Comparison of ENCODE assay signal across 13 cellular contexts in the genomic region with DNA sequence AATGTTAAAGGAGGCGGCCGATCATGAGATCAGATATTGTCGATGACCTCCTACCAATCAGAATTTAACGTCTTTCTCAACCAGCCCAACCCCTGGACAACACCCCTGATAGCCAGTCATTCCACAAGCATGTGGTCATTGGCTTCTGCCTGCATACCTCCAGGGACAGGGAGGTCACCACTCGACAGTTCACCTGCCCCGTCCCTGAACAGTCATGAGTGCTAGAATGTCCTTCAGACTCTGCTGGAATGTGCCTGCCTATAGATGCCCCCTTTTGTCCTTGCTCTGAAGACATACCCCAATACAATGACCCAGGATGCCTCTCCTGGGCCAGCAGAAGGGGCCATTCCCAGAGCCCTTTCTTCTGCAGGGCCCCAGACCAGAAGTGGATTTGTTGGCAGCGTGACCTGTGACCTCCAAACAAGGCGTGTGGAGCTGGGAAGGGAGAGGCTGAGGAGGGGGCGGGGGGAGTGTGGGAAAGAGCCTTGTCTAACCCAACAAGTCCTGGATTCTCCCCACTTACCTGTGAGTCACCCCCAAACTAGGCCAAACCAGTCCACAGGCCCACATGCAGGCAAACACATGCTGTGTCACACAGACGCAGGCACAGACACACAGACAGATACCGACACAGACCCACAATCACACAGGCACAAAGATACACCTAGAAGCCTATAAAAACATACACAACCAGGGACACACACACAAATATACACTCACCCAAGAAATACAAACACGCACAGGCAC. TPM values are rescaled to one million over a fixed set of nuclear protein-coding genes. Genes with fewer than 3 reads are reported as not detected.
DNase-seq lines count a peak whose midpoint lies in the region; ATAC-seq and TF ChIP-seq lines count a peak whose summit lies in the region.
"Had no signal": no experiment of that assay in that cellular context is flagged by ENCODE, and none has a peak within 500 bp of the region (broad histone marks: within the 10 kb centered on the region; RNA-seq: fewer than 3 reads in every experiment).

No MANE protein-coding gene starts in this region.

- H3K4me1 Mint-ChIP-seq in activated T-helper 17 cell treated with anti-CD3 and anti-CD28 coated beads, Interleukin-2, amount 50 U/mL, for 72 hours, result no peaks in the 10 kb centered on the region

- H3K4me1 ChIP-seq in mesodermal cell (ENCODE audit: control insufficient read depth, insufficient read depth, low read length, poor library complexity, severe bottlenecking), result peaks cover 29% of the 10 kb centered on the region
- H3K4me1 ChIP-seq: BLaER1 had no signal

- no peaks in the 10 kb centered on the region for H3K27me3 ChIP-seq in WERI-Rb-1 (ENCODE audit: insufficient read depth, low read depth, severe bottlenecking)
- H3K27me3 ChIP-seq: BLaER1 had no signal

- H3K27ac ChIP-seq in mesodermal cell (ENCODE audit: low read depth, low read length, severe bottlenecking), result peak overlapping the region; percentile 96
- H3K27ac ChIP-seq in WERI-Rb-1, result no peak overlapping the region
- H3K27ac ChIP-seq: BLaER1 had no signal

- H3K36me3 ChIP-seq in mesodermal cell (ENCODE audit: control insufficient read depth, insufficient read depth, low read length) (no peaks in the 10 kb centered on the region), WERI-Rb-1 (no peaks in the 10 kb centered on the region)
- H3K36me3 ChIP-seq: BLaER1 had no signal

- H3K4me3 Mint-ChIP-seq in activated T-helper 17 cell treated with anti-CD3 and anti-CD28 coated beads, Interleukin-2, amount 50 U/mL, for 72 hours, result no peak overlapping the region
- H3K4me3 Mint-ChIP-seq: dendritic cell treated with granulocyte-macrophage colony-stimulating factor and Interleukin-4, amounts not matched to agents 40 ng/mL and 50 ng/mL, for 4 days; immature natural killer cell had no signal

- WGBS in mesodermal cell (ENCODE audit: insufficient coverage in 2 of 2), 2 experiments, result 78 to 83% methylated on average over 9 to 10 of the region's 12 CpGs

- H3K36me3 Mint-ChIP-seq in activated T-helper 17 cell treated with anti-CD3 and anti-CD28 coated beads, Interleukin-2, amount 50 U/mL, for 72 hours (ENCODE audit: low read depth), result no peaks in the 10 kb centered on the region

- peak; percentile 89 for DNase-seq in ELR (ENCODE audit: low read depth)
- DNase-seq in NCI-H1694 (lab: John Stamatoyannopoulos, UW), result no peak
- DNase-seq in WERI-Rb-1, result no peak
- DNase-seq: activated T-cell treated with anti-CD3 and anti-CD28 coated beads, Interleukin-2, amount 50 U/mL, for 1 hour; immature natural killer cell; NCI-H2171 treated with DMSO at 0.1 percent for 48 hours; stimulated activated CD8-positive, alpha-beta memory T cell treated with anti-CD3 and anti-CD28 coated beads, Interleukin-4, amount 100 ng/mL, for 48 hours; T-helper 1 cell had no signal

- H3K27me3 Mint-ChIP-seq in activated T-helper 17 cell treated with anti-CD3 and anti-CD28 coated beads, Interleukin-2, amount 50 U/mL, for 72 hours, result no peaks in the 10 kb centered on the region

- no peaks in the 10 kb centered on the region for H3K9me3 Mint-ChIP-seq in activated T-helper 17 cell treated with anti-CD3 and anti-CD28 coated beads, Interleukin-2, amount 50 U/mL, for 72 hours
- H3K9me3 Mint-ChIP-seq: dendritic cell treated with granulocyte-macrophage colony-stimulating factor and Interleukin-4, amounts not matched to agents 40 ng/mL and 50 ng/mL, for 4 days; immature natural killer cell had no signal

- H3K4me3 ChIP-seq in mesodermal cell (ENCODE audit: extremely low read depth, insufficient read depth, low read length, poor library complexity, severe bottlenecking) (no peak overlapping the region), WERI-Rb-1 (ENCODE audit: low read depth, low read length) (no peak overlapping the region)
- H3K4me3 ChIP-seq: BLaER1 had no signal

- ATAC-seq in activated T-helper 17 cell treated with anti-CD3 and anti-CD28 coated beads, Interleukin-2, amount 50 U/mL, for 72 hours (replicated peaks), result peak; percentile 50
- no peak for ATAC-seq in GM21360 (IDR thresholded peaks at IDR 0.05; ENCODE audit: unreplicated experiment)

- no peak for TF ChIP-seq CTCF in WERI-Rb-1 (IDR thresholded peaks at IDR 0.05; ENCODE audit: low read depth, low read length)

- no peak overlapping the region for H3K27ac Mint-ChIP-seq in activated T-helper 17 cell treated with anti-CD3 and anti-CD28 coated beads, Interleukin-2, amount 50 U/mL, for 72 hours
- H3K27ac Mint-ChIP-seq: dendritic cell treated with granulocyte-macrophage colony-stimulating factor and Interleukin-4, amounts not matched to agents 40 ng/mL and 50 ng/mL, for 4 days; immature natural killer cell had no signal

- H3K9me3 ChIP-seq in mesodermal cell (ENCODE audit: control insufficient read depth, low read length), result no peaks in the 10 kb centered on the region
- no peaks in the 10 kb centered on the region for H3K9me3 ChIP-seq in WERI-Rb-1 (ENCODE audit: severe bottlenecking)
- H3K9me3 ChIP-seq: BLaER1 had no signal

RNA-seq across cellular contexts. Expression of a gene that starts 2.2 kb away (rescaled TPM):
- 10 to 100 TPM in 1 of 2 donors, under 1 TPM in 1; 0.37 to 13.6 TPM for total RNA-seq in activated T-helper 17 cell treated with anti-CD3 and anti-CD28 coated beads, Interleukin-2, amount 50 U/mL, for 72 hours
- 1.7 TPM for polyA plus RNA-seq in mesodermal cell (2013, experiment 1 of 2)
- 2.9 TPM for polyA plus RNA-seq in mesodermal cell (2013, experiment 2 of 2)

RNA-seq across cellular contexts. Expression of a gene that starts 20.8 kb away (rescaled TPM):
- not detected for total RNA-seq in activated T-helper 17 cell treated with anti-CD3 and anti-CD28 coated beads, Interleukin-2, amount 50 U/mL, for 72 hours
- polyA plus RNA-seq in mesodermal cell (2013, experiment 1 of 2), result not detected
- not detected for polyA plus RNA-seq in mesodermal cell (2013, experiment 2 of 2)

RNA-seq across cellular contexts. Expression of a gene that starts 34.0 kb away (rescaled TPM):
- total RNA-seq in activated T-helper 17 cell treated with anti-CD3 and anti-CD28 coated beads, Interleukin-2, amount 50 U/mL, for 72 hours, result 100 to 1,000 TPM; 218 to 542 TPM
- 3.0 TPM for polyA plus RNA-seq in mesodermal cell (2013, experiment 1 of 2)
- 3.5 TPM for polyA plus RNA-seq in mesodermal cell (2013, experiment 2 of 2)

RNA-seq across cellular contexts. Expression of a gene that starts 45.3 kb away (rescaled TPM):
- 10 to 100 TPM; 17.9 to 23.2 TPM for total RNA-seq in activated T-helper 17 cell treated with anti-CD3 and anti-CD28 coated beads, Interleukin-2, amount 50 U/mL, for 72 hours
- 10.6 TPM for polyA plus RNA-seq in mesodermal cell (2013, experiment 1 of 2)
- 8.5 TPM for polyA plus RNA-seq in mesodermal cell (2013, experiment 2 of 2)

RNA-seq across cellular contexts. Expression of a gene that starts 58.9 kb away (rescaled TPM):
- total RNA-seq in activated T-helper 17 cell treated with anti-CD3 and anti-CD28 coated beads, Interleukin-2, amount 50 U/mL, for 72 hours, result not detected
- 195 TPM for polyA plus RNA-seq in mesodermal cell (2013, experiment 1 of 2)
- polyA plus RNA-seq in mesodermal cell (2013, experiment 2 of 2), result 203 TPM
- polyA plus RNA-seq: immature natural killer cell had no signal
